8 cellular contexts compared by ENCODE assay signal in the genomic region with DNA sequence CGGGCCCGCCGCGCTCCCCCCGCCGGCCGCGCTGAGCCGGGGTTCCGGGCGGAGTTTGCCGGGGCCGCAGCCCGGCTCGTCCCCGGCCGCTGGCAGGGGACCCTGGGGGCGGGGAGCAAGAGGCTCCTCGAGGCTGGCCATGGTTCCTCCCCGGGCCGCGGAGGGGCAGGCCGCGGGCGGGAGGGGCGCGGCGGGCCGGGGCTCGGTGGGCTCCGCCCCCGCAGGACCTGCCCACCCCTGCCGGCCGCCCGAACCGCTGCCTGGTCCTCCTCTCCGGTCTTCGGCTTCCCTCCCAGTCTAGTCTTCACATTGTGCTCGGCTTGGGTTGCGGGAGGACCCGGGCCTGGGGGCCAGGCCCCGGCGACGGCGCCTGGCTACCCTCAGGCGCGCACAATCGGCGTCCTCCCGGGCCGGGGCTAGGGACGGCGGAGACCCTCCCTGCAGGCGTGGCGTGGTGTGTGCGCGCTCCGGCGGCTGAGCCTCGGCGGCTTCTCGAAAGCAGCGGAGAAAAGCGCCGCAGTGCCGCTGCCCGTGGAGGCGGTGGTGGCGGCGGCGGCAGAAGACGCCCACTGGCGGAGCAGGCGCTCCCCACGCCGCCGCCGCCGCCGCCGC. TPM values are rescaled to one million over a fixed set of nuclear protein-coding genes. Genes with fewer than 3 reads are reported as not detected.
DNase-seq lines count a peak whose midpoint lies in the region; ATAC-seq and TF ChIP-seq lines count a peak whose summit lies in the region.

Gene PDE10A, minus strand, starts transcription at position 571 of the 612 bp plus-strand sequence. Its CDS starts 430 bp downstream, at position 141.

- H3K9me2 ChIP-seq in GM23338 (ENCODE audit: insufficient read depth): no peaks in the 10 kb centered on the region

- peak within 1 kb of the TSS; percentile 71 for H3K4me3 ChIP-seq in GM23338
- H3K4me3 ChIP-seq in heart right ventricle: peak within 1 kb of the TSS; percentile 72 to 96 (median 90)
- H3K4me3 ChIP-seq in psoas muscle: peak within 1 kb of the TSS; percentile 71

- no peaks in the 10 kb centered on the region; the same call in 1 of the 2 replicates for H3K36me3 ChIP-seq in GM23338 (ENCODE audit: insufficient read depth)
- H3K36me3 ChIP-seq in heart right ventricle: no peaks in the 10 kb centered on the region
- no peaks in the 10 kb centered on the region for H3K36me3 ChIP-seq in psoas muscle (ENCODE audit: insufficient read depth in 1 of 2, low read depth in 1 of 2)

- peak; percentile 24 for ATAC-seq in GM23338
- ATAC-seq in heart right ventricle: peak; percentile 41 to 82 (median 72)
- ATAC-seq in psoas muscle: peak; percentile 39 to 59 (median 44)
- no peak for ATAC-seq in GM19351 (IDR thresholded peaks at IDR 0.05; ENCODE audit: unreplicated experiment)
- no peak for ATAC-seq in HG02623 (IDR thresholded peaks at IDR 0.05; ENCODE audit: unreplicated experiment)

- peaks cover 13% of the 10 kb centered on the region for H3F3A ChIP-seq in GM23338 (replicated peaks; ENCODE audit: low read depth)

- H3K4me2 ChIP-seq in GM23338: peak within 1 kb of the TSS; percentile 94

- H3K27ac ChIP-seq in GM23338 (ENCODE audit: low read depth): no peak within 1 kb of the TSS
- peak within 1 kb of the TSS; percentile 85 to 98 (median 93) for H3K27ac ChIP-seq in heart right ventricle
- H3K27ac ChIP-seq in psoas muscle: peak within 1 kb of the TSS; percentile 41

- peaks cover 95% of the 10 kb centered on the region for H3K27me3 ChIP-seq in GM23338 (ENCODE audit: insufficient read depth)
- H3K27me3 ChIP-seq in heart right ventricle: peaks cover 0 to 75% (median 36%) of the 10 kb centered on the region in 7 donors
- peaks cover 0 to 76% (median 18%) of the 10 kb centered on the region in 3 donors for H3K27me3 ChIP-seq in psoas muscle (ENCODE audit: insufficient read depth in 3 of 3, low read length in 2 of 3)

- no peak within 1 kb of the TSS for H3K27ac Mint-ChIP-seq in GM23338
- peak within 1 kb of the TSS; percentile 15 for H3K27ac Mint-ChIP-seq in T-helper 2 cell treated with Interferon-gamma antibody and Interleukin-4, amounts not matched to agents 5 μg/mL and 100 μg/mL, for 36 hours
- no peak within 1 kb of the TSS for H3K27ac Mint-ChIP-seq in activated naive CD4-positive, alpha-beta T cell treated with anti-CD3 and anti-CD28 coated beads for 36 hours

- H3K4me1 Mint-ChIP-seq in GM23338: peaks cover 41% of the 10 kb centered on the region
- peaks cover 2% of the 10 kb centered on the region for H3K4me1 Mint-ChIP-seq in T-helper 2 cell treated with Interferon-gamma antibody and Interleukin-4, amounts not matched to agents 5 μg/mL and 100 μg/mL, for 36 hours (ENCODE audit: low read depth)
- H3K4me1 Mint-ChIP-seq in activated naive CD4-positive, alpha-beta T cell treated with anti-CD3 and anti-CD28 coated beads for 36 hours (ENCODE audit: low read depth): peaks cover 8% of the 10 kb centered on the region

- intact Hi-C loops in heart right ventricle (cut with DNase I) (loop anchor here in 9 of 10 donors (2.0 to 10.0 kb wide), 16 partner anchors 35 to 225 kb away; no protein-coding TSS in a partner anchor), psoas muscle (cut with DNase I) (no loop called here)
- intact Hi-C loops in activated naive CD4-positive, alpha-beta T cell treated with anti-CD3 and anti-CD28 coated beads for 36 hours (cut with micrococcal nuclease): no loop called here

- 0 out of 2 replicates have a peak, but pooled peaks cover 4% of the 10 kb centered on the region for H4K20me1 ChIP-seq in GM23338 (replicated peaks; ENCODE audit: insufficient read depth)

- 1% methylated on average over 37 to 81 of the region's 81 CpGs for WGBS in heart right ventricle, 2 donors
- WGBS in psoas muscle, 3 donors: 1% methylated on average over 32 to 81 of the region's 81 CpGs

- CTCF ChIA-PET in activated naive CD4-positive, alpha-beta T cell treated with anti-CD3 and anti-CD28 coated beads for 36 hours (lab: Charles Lee): no interaction called here

- no peaks in the 10 kb centered on the region for H3K79me2 ChIP-seq in GM23338 (replicated peaks; ENCODE audit: insufficient read depth)

- H3K4me1 ChIP-seq in GM23338 (ENCODE audit: insufficient read depth): peaks cover 58% of the 10 kb centered on the region
- H3K4me1 ChIP-seq in heart right ventricle: peaks cover 0 to 37% (median 23%) of the 10 kb centered on the region in 9 donors
- H3K4me1 ChIP-seq in psoas muscle: peaks cover 12% of the 10 kb centered on the region

- peak within 1 kb of the TSS; percentile 75 for H3K4me3 Mint-ChIP-seq in GM23338
- peak within 1 kb of the TSS; percentile 34 for H3K4me3 Mint-ChIP-seq in T-helper 2 cell treated with Interferon-gamma antibody and Interleukin-4, amounts not matched to agents 5 μg/mL and 100 μg/mL, for 36 hours
- H3K4me3 Mint-ChIP-seq in activated naive CD4-positive, alpha-beta T cell treated with anti-CD3 and anti-CD28 coated beads for 36 hours: no peak within 1 kb of the TSS

- peak; percentile 63 for DNase-seq in GM23338 (ENCODE audit: low spot score)
- no peak for DNase-seq in T-helper 2 cell treated with Interferon-gamma antibody and Interleukin-4, amounts not matched to agents 5 μg/mL and 100 μg/mL, for 36 hours (ENCODE audit: low spot score)
- DNase-seq in heart right ventricle: peak; percentile 76 to 79
- peak in 1 of 2 donors; percentile 61 for DNase-seq in psoas muscle
- no peak for DNase-seq in NCI-H1694 (lab: John Stamatoyannopoulos, UW)
- DNase-seq in activated naive CD4-positive, alpha-beta T cell treated with anti-CD3 and anti-CD28 coated beads for 36 hours: no peak

- H2AFZ ChIP-seq in GM23338: peak within 1 kb of the TSS; percentile 96

- peaks cover 71% of the 10 kb centered on the region for H3K27me3 Mint-ChIP-seq in GM23338 (ENCODE audit: insufficient read depth, low read depth, poor library complexity)
- peaks cover 64% of the 10 kb centered on the region for H3K27me3 Mint-ChIP-seq in T-helper 2 cell treated with Interferon-gamma antibody and Interleukin-4, amounts not matched to agents 5 μg/mL and 100 μg/mL, for 36 hours (ENCODE audit: low read depth)
- H3K27me3 Mint-ChIP-seq in activated naive CD4-positive, alpha-beta T cell treated with anti-CD3 and anti-CD28 coated beads for 36 hours (ENCODE audit: low read depth): peaks cover 43% of the 10 kb centered on the region

- no peaks in the 10 kb centered on the region; the same call in 2 of the 3 replicates for H3K36me3 Mint-ChIP-seq in GM23338 (ENCODE audit: low read depth)
- no peaks in the 10 kb centered on the region for H3K36me3 Mint-ChIP-seq in T-helper 2 cell treated with Interferon-gamma antibody and Interleukin-4, amounts not matched to agents 5 μg/mL and 100 μg/mL, for 36 hours (ENCODE audit: low read depth)
- H3K36me3 Mint-ChIP-seq in activated naive CD4-positive, alpha-beta T cell treated with anti-CD3 and anti-CD28 coated beads for 36 hours (ENCODE audit: low read depth): no peaks in the 10 kb centered on the region

- H3K9me3 ChIP-seq in heart right ventricle (no peaks in the 10 kb centered on the region), psoas muscle (no peaks in the 10 kb centered on the region)

- no peaks in the 10 kb centered on the region; the same call in 2 of the 3 replicates for H3K9me3 Mint-ChIP-seq in GM23338
- no peaks in the 10 kb centered on the region for H3K9me3 Mint-ChIP-seq in T-helper 2 cell treated with Interferon-gamma antibody and Interleukin-4, amounts not matched to agents 5 μg/mL and 100 μg/mL, for 36 hours
- H3K9me3 Mint-ChIP-seq in activated naive CD4-positive, alpha-beta T cell treated with anti-CD3 and anti-CD28 coated beads for 36 hours: no peaks in the 10 kb centered on the region

- TF ChIP-seq CTCF in GM23338 (conservative IDR thresholded peaks at IDR 0.05; ENCODE audit: low read depth in 2 of 2): no peak
- TF ChIP-seq CTCF in heart right ventricle (IDR thresholded peaks at IDR 0.05): peak in 4 of 9 donors; percentile 5 to 31 (median 21)
- TF ChIP-seq CTCF in psoas muscle (IDR thresholded peaks at IDR 0.05): no peak

TF ChIP-seq in GM23338, 12 proteins besides CTCF, POLR2A, EP300 and RAD21:
- TF ChIP-seq EZH2 (IDR thresholded peaks at IDR 0.05; ENCODE audit: low read depth, unreplicated experiment): peak; percentile 26
- no peak for TF ChIP-seq CREB1 (CRISPR knock-in tag; IDR thresholded peaks at IDR 0.05; ENCODE audit: low read depth)

RNA-seq across cellular contexts. Expression of gene PDE10A, which starts in this region (rescaled TPM):
- total RNA-seq in GM23338 (2014; rRNA removed; shearing (Covaris generic)): 2.0 and 3.9 TPM in 2 replicates
- 0.47 and 0.50 TPM in 2 replicates for polyA plus RNA-seq in GM23338 (2016; fragmentation: Nextera tagmentation; extraction: Ambion mirVana)
- total RNA-seq in heart right ventricle: 10 to 100 TPM; 10.0 to 20.4 (median 14.9) TPM
- polyA plus RNA-seq in heart right ventricle: 10 to 100 TPM in 1 of 2 donors, 1 to 10 TPM in 1; 6.8 to 10.4 TPM
- 1 to 10 TPM in 3 of 4 donors, under 1 TPM in 1; 0.74 to 3.6 (median 3.0) TPM for total RNA-seq in psoas muscle
- polyA plus RNA-seq in psoas muscle: 1 to 10 TPM in 2 of 3 donors, under 1 TPM in 1; 0.77 to 1.1 (median 1.1) TPM
- total RNA-seq in activated naive CD4-positive, alpha-beta T cell treated with anti-CD3 and anti-CD28 coated beads for 36 hours: not detected

Comparison
In these comparisons a context has a peak if more than half of its experiments do, and no peak if none do; other contexts are left out.
1. ATAC-seq: peak in GM23338 (single experiment), heart right ventricle (8 of 8) and psoas muscle (4 of 4); none in GM19351 (single experiment) and HG02623 (single experiment).
2. DNase-seq: peak in GM23338 (single experiment) and heart right ventricle (2 of 2); none in T-helper 2 cell treated with Interferon-gamma antibody and Interleukin-4, amounts not matched to agents 5 μg/mL and 100 μg/mL, for 36 hours (single experiment), NCI-H1694 (single experiment) and activated naive CD4-positive, alpha-beta T cell treated with anti-CD3 and anti-CD28 coated beads for 36 hours (single experiment).
3. intact Hi-C loops: an anchor here in heart right ventricle (2.0 to 10.0 kb wide); none called in psoas muscle and activated naive CD4-positive, alpha-beta T cell treated with anti-CD3 and anti-CD28 coated beads for 36 hours.
4. Peak in every context shown above with its lines, with median percentiles within 50 percentile points of each other: H3K4me3 ChIP-seq.